8 cellular contexts compared by ENCODE assay signal in genomic region chr22:41204992-41205900, GRCh38. TPM values are rescaled to one million over a fixed set of nuclear protein-coding genes. Genes with fewer than 3 reads are reported as not detected.
A peak's percentile ranks its signal among the peaks of the same experiment; 100 is the strongest.
DNase-seq lines count a peak whose midpoint lies in the region; ATAC-seq and TF ChIP-seq lines count a peak whose summit lies in the region.

L3MBTL2 (plus strand) TSS chr22:41205312; CDS start chr22:41205363, 51 bp downstream.

- H3K4me3 ChIP-seq in RWPE2 (ENCODE audit: severe bottlenecking), result peak within 1 kb of the TSS; percentile 52
- peak within 1 kb of the TSS; percentile 100 for H3K4me3 ChIP-seq in fibroblast of mammary gland (ENCODE audit: control insufficient read depth, low read depth, low read length)

- H3K9me3 ChIP-seq in RWPE2 (ENCODE audit: severe bottlenecking), result no peaks in the 10 kb centered on the region

- TF ChIP-seq CTCF in RWPE2 (IDR thresholded peaks at IDR 0.05; ENCODE audit: poor library complexity, severe bottlenecking), result no peak
- TF ChIP-seq CTCF in fibroblast of mammary gland (conservative IDR thresholded peaks at IDR 0.05; ENCODE audit: control insufficient read depth, insufficient read depth, low read depth, low read length), result no peak

- ATAC-seq in RWPE2 (ENCODE audit: low read depth), result peak; percentile 100
- ATAC-seq in naive thymus-derived CD8-positive, alpha-beta T cell, result peak; percentile 100

- peak within 1 kb of the TSS; percentile 85 for H3K4me3 Mint-ChIP-seq in activated T-helper 2 cell treated with anti-CD3 and anti-CD28 coated beads, Interferon-gamma antibody, Interleukin-2, Interleukin-4, amounts not matched to agents 10 μg/mL and 5 μg/mL and 100 μg/mL, durations not matched to agents 14 hours and 24 hours and 36 hours (ENCODE audit: low read depth)
- H3K4me3 Mint-ChIP-seq in naive thymus-derived CD8-positive, alpha-beta T cell, result peak within 1 kb of the TSS; percentile 91 to 100 (median 96)

- H3K27me3 Mint-ChIP-seq in activated T-helper 2 cell treated with anti-CD3 and anti-CD28 coated beads, Interferon-gamma antibody, Interleukin-2, Interleukin-4, amounts not matched to agents 10 μg/mL and 5 μg/mL and 100 μg/mL, durations not matched to agents 14 hours and 24 hours and 36 hours (ENCODE audit: low read depth), result peaks cover 15% of the 10 kb centered on the region
- H3K27me3 Mint-ChIP-seq in naive thymus-derived CD8-positive, alpha-beta T cell, result peaks cover 0 to 7% (median 3%) of the 10 kb centered on the region in 5 donors

- H3K27ac ChIP-seq in RWPE2 (ENCODE audit: poor library complexity, severe bottlenecking), result peak within 1 kb of the TSS; percentile 20

- intact Hi-C loops in activated T-helper 2 cell treated with anti-CD3 and anti-CD28 coated beads, Interferon-gamma antibody, Interleukin-2, Interleukin-4, amounts not matched to agents 10 μg/mL and 5 μg/mL and 100 μg/mL, durations not matched to agents 14 hours and 24 hours and 36 hours (cut with micrococcal nuclease), result loop anchor here (1.0 to 10.0 kb wide), 4 partner anchors 8 to 253 kb away; partner anchors contain the start of genes RANGAP1, RBX1 and TOB2

- H3K27me3 ChIP-seq in RWPE2 (ENCODE audit: insufficient read depth, poor library complexity, severe bottlenecking), result no peaks in the 10 kb centered on the region

- peaks cover 20% of the 10 kb centered on the region for H3K36me3 Mint-ChIP-seq in activated T-helper 2 cell treated with anti-CD3 and anti-CD28 coated beads, Interferon-gamma antibody, Interleukin-2, Interleukin-4, amounts not matched to agents 10 μg/mL and 5 μg/mL and 100 μg/mL, durations not matched to agents 14 hours and 24 hours and 36 hours (ENCODE audit: low read depth)
- peaks cover 0 to 18% (median 0%) of the 10 kb centered on the region in 3 donors for H3K36me3 Mint-ChIP-seq in naive thymus-derived CD8-positive, alpha-beta T cell

- H3K9me3 Mint-ChIP-seq in activated T-helper 2 cell treated with anti-CD3 and anti-CD28 coated beads, Interferon-gamma antibody, Interleukin-2, Interleukin-4, amounts not matched to agents 10 μg/mL and 5 μg/mL and 100 μg/mL, durations not matched to agents 14 hours and 24 hours and 36 hours, result no peaks in the 10 kb centered on the region
- H3K9me3 Mint-ChIP-seq in naive thymus-derived CD8-positive, alpha-beta T cell, result no peaks in the 10 kb centered on the region

- peak within 1 kb of the TSS; percentile 83 for H3K27ac Mint-ChIP-seq in activated T-helper 2 cell treated with anti-CD3 and anti-CD28 coated beads, Interferon-gamma antibody, Interleukin-2, Interleukin-4, amounts not matched to agents 10 μg/mL and 5 μg/mL and 100 μg/mL, durations not matched to agents 14 hours and 24 hours and 36 hours
- H3K27ac Mint-ChIP-seq in naive thymus-derived CD8-positive, alpha-beta T cell, result peak within 1 kb of the TSS; percentile 92 to 97 (median 94)

- DNase-seq in EH (ENCODE audit: low read depth) (peak; percentile 96), H4 (ENCODE audit: low spot score) (peak; percentile 94), LoVo (ENCODE audit: low spot score) (peak; percentile 96), RWPE2 (ENCODE audit: low spot score) (peak; percentile 97), fibroblast of mammary gland (ENCODE audit: low read depth) (peak; percentile 91)
- peak; percentile 98 for DNase-seq in activated T-helper 2 cell treated with anti-CD3 and anti-CD28 coated beads, Interferon-gamma antibody, Interleukin-2, Interleukin-4, amounts not matched to agents 10 μg/mL and 5 μg/mL and 100 μg/mL, durations not matched to agents 14 hours and 24 hours and 36 hours (ENCODE audit: low spot score)
- DNase-seq in naive thymus-derived CD8-positive, alpha-beta T cell, result peak; percentile 95 to 99 (median 98)
- DNase-seq in stimulated activated naive CD4-positive, alpha-beta T cell (lab: John Stamatoyannopoulos, UW), result peak; percentile 94 to 99 (median 96)

- POLR2A ChIA-PET in naive thymus-derived CD8-positive, alpha-beta T cell (lab: Charles Lee), result no interaction called here

- H3K4me1 ChIP-seq in RWPE2 (ENCODE audit: insufficient read depth, poor library complexity, severe bottlenecking), result no peaks in the 10 kb centered on the region

- peaks cover 12% of the 10 kb centered on the region for H3K4me1 Mint-ChIP-seq in activated T-helper 2 cell treated with anti-CD3 and anti-CD28 coated beads, Interferon-gamma antibody, Interleukin-2, Interleukin-4, amounts not matched to agents 10 μg/mL and 5 μg/mL and 100 μg/mL, durations not matched to agents 14 hours and 24 hours and 36 hours (ENCODE audit: low read depth)
- H3K4me1 Mint-ChIP-seq in naive thymus-derived CD8-positive, alpha-beta T cell, result peaks cover 11 to 47% (median 40%) of the 10 kb centered on the region in 4 donors

- H3K36me3 ChIP-seq in RWPE2 (ENCODE audit: low read depth), result peaks cover 19% of the 10 kb centered on the region

RNA-seq across cellular contexts. Expression of gene L3MBTL2, which starts in this region (rescaled TPM):
- 16.4 and 20.7 TPM in 2 replicates for total RNA-seq in H4 (2014; rRNA removed; shearing (Covaris generic))
- total RNA-seq in activated T-helper 2 cell treated with anti-CD3 and anti-CD28 coated beads, Interferon-gamma antibody, Interleukin-2, Interleukin-4, amounts not matched to agents 10 μg/mL and 5 μg/mL and 100 μg/mL, durations not matched to agents 14 hours and 24 hours and 36 hours, result 39.3 and 42.2 TPM in 2 replicates
- 10 to 100 TPM; 42.2 to 44.2 TPM for total RNA-seq in naive thymus-derived CD8-positive, alpha-beta T cell
- 10 to 100 TPM; 27.5 to 39.9 (median 34.0) TPM for polyA plus RNA-seq in naive thymus-derived CD8-positive, alpha-beta T cell

Comparison
In these comparisons a context has a peak if more than half of its experiments do, and no peak if none do; other contexts are left out.
1. Peak in every context shown above with its lines: DNase-seq, ATAC-seq, H3K4me3 ChIP-seq and H3K27ac ChIP-seq.